In genomic region chr11:61380914-61381313, GRCh38 we compare ENCODE assay signal across 25 cellular contexts.
"Had no signal": no experiment of that assay in that cellular context is flagged by ENCODE, and none has a peak within 500 bp of the region (broad histone marks: within the 10 kb centered on the region; RNA-seq: fewer than 3 reads in every experiment).

No MANE protein-coding gene starts in this region.

- H3K4me3 Mint-ChIP-seq: dendritic cell treated with granulocyte-macrophage colony-stimulating factor and Interleukin-4, amounts not matched to agents 40 ng/mL and 50 ng/mL, for 4 days; effector memory CD8-positive, alpha-beta T cell; endodermal cell; immature natural killer cell; mesothelial cell of epicardium had no signal

- H3K27ac Mint-ChIP-seq: effector memory CD8-positive, alpha-beta T cell; endodermal cell; immature natural killer cell; mesothelial cell of epicardium had no signal

- H3K36me3 ChIP-seq: colonic mucosa, gastrocnemius medialis had no signal

- H3K4me2 ChIP-seq: hepatocyte had no signal

- H3K4me1 Mint-ChIP-seq: endodermal cell had no signal

- ATAC-seq: effector memory CD8-positive, alpha-beta T cell; esophagus mucosa; gastrocnemius medialis; heart left ventricle; left lung; left ventricle myocardium superior; lower lobe of right lung had no signal

- H3K4me1 ChIP-seq: colonic mucosa had no signal

- H3K9me3 ChIP-seq: colonic mucosa, esophagus squamous epithelium, gastrocnemius medialis, heart left ventricle, left lung, lower lobe of right lung had no signal

- H3K79me2 ChIP-seq: hepatocyte had no signal

- H2AFZ ChIP-seq: hepatocyte had no signal

- H3K27me3 ChIP-seq: colonic mucosa, esophagus squamous epithelium, gastrocnemius medialis, heart left ventricle, hepatocyte, left lung had no signal

- DNase-seq: colonic mucosa; cortex of kidney; effector CD8-positive, alpha-beta T cell; effector memory CD8-positive, alpha-beta T cell; endodermal cell; erythroblast; esophagus squamous epithelium; foreskin fibroblast; foreskin melanocyte; gastrocnemius medialis; heart left ventricle; hypothalamus; immature natural killer cell; islet precursor cell; kidney; kidney glomerular epithelial cell; left lung; left ventricle myocardium superior; lower lobe of right lung; mesenchymal stem cell had no signal

- H3K9me3 Mint-ChIP-seq: dendritic cell treated with granulocyte-macrophage colony-stimulating factor and Interleukin-4, amounts not matched to agents 40 ng/mL and 50 ng/mL, for 4 days; effector memory CD8-positive, alpha-beta T cell; endodermal cell; immature natural killer cell; mesothelial cell of epicardium had no signal

- H3K27me3 Mint-ChIP-seq: dendritic cell treated with granulocyte-macrophage colony-stimulating factor and Interleukin-4, amounts not matched to agents 40 ng/mL and 50 ng/mL, for 4 days; effector memory CD8-positive, alpha-beta T cell had no signal

- H3K4me3 ChIP-seq: colonic mucosa, esophagus squamous epithelium, gastrocnemius medialis, heart left ventricle, hepatocyte, left lung, lower lobe of right lung had no signal

- H3K27ac ChIP-seq: colonic mucosa, epithelial cell of prostate, esophagus squamous epithelium, gastrocnemius medialis, heart left ventricle, hepatocyte, left lung, lower lobe of right lung had no signal
